13 cellular contexts compared by ENCODE assay signal in the genomic region with DNA sequence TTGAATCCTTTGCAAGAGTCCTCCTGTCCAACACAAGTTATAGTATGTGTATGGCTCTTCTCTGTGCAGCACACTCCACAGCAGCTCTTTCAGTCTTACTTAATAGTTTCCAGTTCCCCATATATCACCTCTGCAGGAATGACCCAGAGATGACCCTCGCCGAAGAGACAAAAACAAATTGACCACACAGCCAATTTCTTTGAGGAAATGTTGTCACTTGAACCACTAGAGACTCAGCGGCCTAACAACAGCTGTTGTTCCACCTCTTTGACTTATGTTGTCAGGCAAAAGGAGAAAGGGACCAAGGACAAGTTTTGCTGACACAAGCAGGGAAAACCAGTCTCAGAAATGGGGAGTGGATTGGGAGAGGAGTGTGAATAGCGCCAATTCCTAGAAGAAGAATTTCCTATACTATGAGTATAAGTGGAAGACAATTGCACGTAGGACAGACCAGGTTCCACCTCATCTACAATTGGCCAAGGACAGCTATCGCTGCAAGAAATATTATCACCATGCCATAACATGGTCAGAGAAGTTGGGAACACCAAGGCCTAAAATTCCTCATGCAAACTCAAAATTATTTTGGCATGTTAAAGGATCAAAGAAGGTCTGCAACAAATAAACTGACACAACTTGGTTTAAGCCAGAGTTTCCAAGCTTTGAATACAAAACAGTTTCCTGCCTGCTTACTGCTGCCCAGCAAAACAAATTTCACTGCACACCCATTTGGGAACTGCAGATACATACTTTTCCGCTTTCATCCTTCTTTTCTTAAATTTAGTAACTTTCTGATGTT. TPM values are rescaled to one million over a fixed set of nuclear protein-coding genes. Genes with fewer than 3 reads are reported as not detected.
DNase-seq lines count a peak whose midpoint lies in the region; ATAC-seq and TF ChIP-seq lines count a peak whose summit lies in the region.
"Had no signal": no experiment of that assay in that cellular context is flagged by ENCODE, and none has a peak within 500 bp of the region (broad histone marks: within the 10 kb centered on the region; RNA-seq: fewer than 3 reads in every experiment).

No MANE protein-coding gene starts in this region.

- no peaks in the 10 kb centered on the region for H3K36me3 ChIP-seq in ascending aorta
- no peaks in the 10 kb centered on the region for H3K36me3 ChIP-seq in thyroid gland
- H3K36me3 ChIP-seq in SK-N-SH (replicated peaks in 1 of 2; ENCODE audit: control insufficient read depth in 1 of 2, insufficient read depth in 2 of 2, low read length in 1 of 2) = no peaks in the 10 kb centered on the region
- H3K36me3 ChIP-seq: lower lobe of right lung had no signal

- peaks cover 14% of the 10 kb centered on the region for H3K36me3 Mint-ChIP-seq in nephron (ENCODE audit: low read depth)

- no peak for TF ChIP-seq POLR2A in thyroid gland (IDR thresholded peaks at IDR 0.05)

- H3K4me1 ChIP-seq in ascending aorta = no peaks in the 10 kb centered on the region
- H3K4me1 ChIP-seq in thyroid gland = peaks cover 22 to 28% of the 10 kb centered on the region in 2 donors
- H3K4me1 ChIP-seq in SK-N-SH (ENCODE audit: control insufficient read depth in 1 of 2, insufficient read depth in 2 of 2, low read depth in 1 of 2, low read length in 1 of 2) = peaks cover 0 to 25% of the 10 kb centered on the region in 2 experiments; a peak in 2 of 4 replicates

- H3K4me3 ChIP-seq in ascending aorta (no peak overlapping the region), thyroid gland (replicated peaks in 1 of 3) (no peak overlapping the region), SK-N-SH (ENCODE audit: low read depth in 2 of 2, low read length in 1 of 2) (no peak overlapping the region)
- H3K4me3 ChIP-seq: lower lobe of right lung had no signal

- no peaks in the 10 kb centered on the region for H3K79me2 ChIP-seq in SK-N-SH (ENCODE audit: insufficient read depth)

- POLR2A ChIA-PET in SK-N-SH (lab: Yijun Ruan, JAX) = no interaction called here

- TF ChIP-seq RAD21 in SK-N-SH (IDR thresholded peaks at IDR 0.05; ENCODE audit: low read length) = no peak

- H3K27me3 ChIP-seq in ascending aorta (no peaks in the 10 kb centered on the region), thyroid gland (no peaks in the 10 kb centered on the region), SK-N-SH (ENCODE audit: insufficient read depth) (no peaks in the 10 kb centered on the region)

- DNase-seq in M059J (ENCODE audit: low read depth) (peak; percentile 3), ascending aorta (ENCODE audit: low spot score in 2 of 2) (no peak), thyroid gland (no peak), nucleus accumbens (lab: John Stamatoyannopoulos, UW) (no peak), SK-N-SH (no peak)
- DNase-seq: DMS153, HCEC 1CT, lower lobe of right lung, NCI-H2029 had no signal

- CTCF ChIA-PET in SK-N-SH (lab: Yijun Ruan, JAX) = interaction anchor here (0.7 to 3.2 kb wide), 3 partner anchors 10 to 130 kb away, joined by 3 to 25 read pairs (median 13); partner anchors contain the start of gene ITPR2

- H3F3A ChIP-seq in SK-N-SH (replicated peaks; ENCODE audit: insufficient read depth) = no peaks in the 10 kb centered on the region

- H3K4me1 Mint-ChIP-seq in nephron = peaks cover 34% of the 10 kb centered on the region

- H3K4me3 Mint-ChIP-seq in nephron = no peak overlapping the region
- H3K4me3 Mint-ChIP-seq: brain had no signal

- no peak overlapping the region for H3K27ac ChIP-seq in ascending aorta
- no peak overlapping the region for H3K27ac ChIP-seq in thyroid gland
- H3K27ac ChIP-seq in SK-N-SH (ENCODE audit: low read depth in 2 of 2, low read length in 1 of 2) = no peak overlapping the region
- H3K27ac ChIP-seq: lower lobe of right lung had no signal

- no peak overlapping the region for H3K4me2 ChIP-seq in SK-N-SH

- peaks cover 27% of the 10 kb centered on the region for H3K9me3 Mint-ChIP-seq in nephron

- 77 to 78% methylated on average over 7 of the region's 7 CpGs for WGBS in thyroid gland, 2 donors
- 80% methylated on average over 7 of the region's 7 CpGs for WGBS in SK-N-SH (ENCODE audit: low lambda C conversion rate)

- H3K9me3 ChIP-seq in ascending aorta (no peaks in the 10 kb centered on the region), thyroid gland (no peaks in the 10 kb centered on the region), SK-N-SH (no peaks in the 10 kb centered on the region)
- H3K9me3 ChIP-seq: lower lobe of right lung had no signal

- ATAC-seq in GM18870 (IDR thresholded peaks at IDR 0.05; ENCODE audit: unreplicated experiment) (peak; percentile 71), HG02678 (IDR thresholded peaks at IDR 0.05; ENCODE audit: unreplicated experiment) (peak; percentile 70)

- H3K27me3 Mint-ChIP-seq in nephron (ENCODE audit: low read depth) = peaks cover 4% of the 10 kb centered on the region
- H3K27me3 Mint-ChIP-seq: brain had no signal

- no peak for TF ChIP-seq EP300 in SK-N-SH (IDR thresholded peaks at IDR 0.05; ENCODE audit: borderline replicate concordance in 1 of 2, low read depth in 1 of 2, low read length in 1 of 2)

- peak overlapping the region in 2 of 3 experiments; percentile 40 to 83 for H3K27ac Mint-ChIP-seq in nephron
- H3K27ac Mint-ChIP-seq: brain had no signal

- H3K9me2 ChIP-seq in SK-N-SH = no peaks in the 10 kb centered on the region

- H2AFZ ChIP-seq in SK-N-SH (ENCODE audit: low read depth) = no peak overlapping the region

- no peak overlapping the region for H3K9ac ChIP-seq in SK-N-SH

- intact Hi-C loops in ascending aorta (cut with DNase I) (no loop called here), thyroid gland (cut with DNase I) (no loop called here)

- TF ChIP-seq CTCF in nephron (IDR thresholded peaks at IDR 0.05; ENCODE audit: unreplicated experiment in 3 of 3) (no peak), ascending aorta (IDR thresholded peaks at IDR 0.05) (no peak), thyroid gland (IDR thresholded peaks at IDR 0.05) (no peak), SK-N-SH (IDR thresholded peaks at IDR 0.05) (no peak)

- no peaks in the 10 kb centered on the region for H4K20me1 ChIP-seq in SK-N-SH (ENCODE audit: insufficient read depth)

TF ChIP-seq in SK-N-SH, 30 proteins besides CTCF, POLR2A, EP300 and RAD21:
- TF ChIP-seq ELF1 (IDR thresholded peaks at IDR 0.05) = no peak
- no peak for TF ChIP-seq YY1 (IDR thresholded peaks at IDR 0.05; ENCODE audit: low read depth)
TF ChIP-seq in SK-N-SH: peak in this region for 0.

RNA-seq across cellular contexts. Expression of gene ITPR2, which starts 41.7 kb away (rescaled TPM):
- total RNA-seq in M059J (2014; rRNA removed; shearing (Covaris generic)) = 9.6 and 13.6 TPM in 2 replicates
- total RNA-seq in ascending aorta (12.5 TPM), thyroid gland (10 to 100 TPM; 24.4 to 39.7 (median 33.7) TPM)
- polyA plus RNA-seq in SK-N-SH (2012; rRNA removed) = 2.3 and 3.0 TPM in 2 replicates
- polyA plus RNA-seq in SK-N-SH (2012; cell fraction: cytosol; rRNA removed) = 2.8 and 3.8 TPM in 2 replicates
- polyA plus RNA-seq in SK-N-SH (2012; cell fraction: nucleus; rRNA removed) = 1.4 and 2.9 TPM in 2 replicates
